In genomic region chr2:97676620-97677019, GRCh38 we compare ENCODE assay signal across 25 cellular contexts. TPM values are rescaled to one million over a fixed set of nuclear protein-coding genes. Genes with fewer than 3 reads are reported as not detected.
A peak's percentile ranks its signal among the peaks of the same experiment; 100 is the strongest.
DNase-seq lines count a peak whose midpoint lies in the region; ATAC-seq and TF ChIP-seq lines count a peak whose summit lies in the region.
"Had no signal": no experiment of that assay in that cellular context is flagged by ENCODE, and none has a peak within 500 bp of the region (broad histone marks: within the 10 kb centered on the region; RNA-seq: fewer than 3 reads in every experiment).

No MANE protein-coding gene starts in this region.

- H2BK5ac ChIP-seq in H9 (ENCODE audit: insufficient read length, low read length) = no peak overlapping the region

- H3K9ac ChIP-seq in H9 (ENCODE audit: extremely low read depth, insufficient read length, low read length) (no peak overlapping the region), parathyroid adenoma (no peak overlapping the region)

- POLR2A ChIA-PET in WTC11 (lab: Charles Lee) = interaction anchor here (0.6 kb wide), 1 partner anchor 10 kb away, joined by 6 read pairs; no protein-coding TSS in a partner anchor

- H3K79me2 ChIP-seq in H9 (ENCODE audit: insufficient read depth, low read length) (no peaks in the 10 kb centered on the region), parathyroid adenoma (no peaks in the 10 kb centered on the region)

- H4K5ac ChIP-seq in H9 (ENCODE audit: insufficient read length, low read depth, low read length) = no peak overlapping the region

- H3K4me1 Mint-ChIP-seq in H9 = peaks cover 6 to 10% of the 10 kb centered on the region in 2 experiments
- peaks cover 41% of the 10 kb centered on the region for H3K4me1 Mint-ChIP-seq in activated T-helper 2 cell treated with anti-CD3 and anti-CD28 coated beads, Interferon-gamma antibody, Interleukin-2, Interleukin-4, amounts not matched to agents 10 μg/mL and 5 μg/mL and 100 μg/mL, durations not matched to agents 14 hours and 24 hours and 36 hours (ENCODE audit: low read depth)
- peaks cover 21% of the 10 kb centered on the region for H3K4me1 Mint-ChIP-seq in WTC11

- H3K4ac ChIP-seq in H9 (ENCODE audit: low read depth, low read length) = no peak overlapping the region

- no peak overlapping the region for H3K14ac ChIP-seq in H9 (ENCODE audit: insufficient read depth, low read length)

- H3K27ac Mint-ChIP-seq in H9 = no peak overlapping the region
- peak overlapping the region; percentile 8 for H3K27ac Mint-ChIP-seq in activated T-helper 2 cell treated with anti-CD3 and anti-CD28 coated beads, Interferon-gamma antibody, Interleukin-2, Interleukin-4, amounts not matched to agents 10 μg/mL and 5 μg/mL and 100 μg/mL, durations not matched to agents 14 hours and 24 hours and 36 hours
- no peak overlapping the region for H3K27ac Mint-ChIP-seq in WTC11
- H3K27ac Mint-ChIP-seq: B cell; CD8-positive, alpha-beta T cell had no signal

- H3K9me3 ChIP-seq in H9 (ENCODE audit: control insufficient read depth, low read depth, low read length) (no peaks in the 10 kb centered on the region), parathyroid adenoma (ENCODE audit: control insufficient read depth, low read length) (no peaks in the 10 kb centered on the region)
- H3K9me3 ChIP-seq: Caco-2, MG63 had no signal

- H3K18ac ChIP-seq in H9 (ENCODE audit: insufficient read length, low read depth, low read length) = no peak overlapping the region

- peaks cover 0 to 31% (median 2%) of the 10 kb centered on the region in 3 experiments; a peak in 5 of 7 replicates for H3K36me3 Mint-ChIP-seq in H9 (ENCODE audit: insufficient read depth in 1 of 3, low read depth in 3 of 3)
- peaks cover 16% of the 10 kb centered on the region for H3K36me3 Mint-ChIP-seq in activated T-helper 2 cell treated with anti-CD3 and anti-CD28 coated beads, Interferon-gamma antibody, Interleukin-2, Interleukin-4, amounts not matched to agents 10 μg/mL and 5 μg/mL and 100 μg/mL, durations not matched to agents 14 hours and 24 hours and 36 hours (ENCODE audit: low read depth)
- H3K36me3 Mint-ChIP-seq in WTC11 = peaks cover 20% of the 10 kb centered on the region
- H3K36me3 Mint-ChIP-seq: CD8-positive, alpha-beta T cell had no signal

- H3K4me3 ChIP-seq in parathyroid adenoma (ENCODE audit: low read depth, low read length) = no peak overlapping the region
- H3K4me3 ChIP-seq: MG63 had no signal

- H4K91ac ChIP-seq in H9 (ENCODE audit: insufficient read length, low read depth, low read length) = no peak overlapping the region

- no peaks in the 10 kb centered on the region for H3K27me3 Mint-ChIP-seq in H9 (ENCODE audit: low read depth)
- H3K27me3 Mint-ChIP-seq in activated T-helper 2 cell treated with anti-CD3 and anti-CD28 coated beads, Interferon-gamma antibody, Interleukin-2, Interleukin-4, amounts not matched to agents 10 μg/mL and 5 μg/mL and 100 μg/mL, durations not matched to agents 14 hours and 24 hours and 36 hours (ENCODE audit: low read depth) = no peaks in the 10 kb centered on the region
- no peaks in the 10 kb centered on the region; the same call in 1 of the 2 replicates for H3K27me3 Mint-ChIP-seq in WTC11 (ENCODE audit: low read depth)
- H3K27me3 Mint-ChIP-seq: B cell had no signal

- H3K27me3 ChIP-seq in H9 (ENCODE audit: insufficient read depth, low read length) (no peaks in the 10 kb centered on the region; the same call in 1 of the 2 replicates), parathyroid adenoma (ENCODE audit: control insufficient read depth, insufficient read depth, low read length) (no peaks in the 10 kb centered on the region)
- H3K27me3 ChIP-seq: MG63 had no signal

- H3K27ac ChIP-seq in H9 (ENCODE audit: insufficient read length, low read depth, low read length) (no peak overlapping the region), parathyroid adenoma (no peak overlapping the region)
- H3K27ac ChIP-seq: 22Rv1, C4-2B had no signal

- no peaks in the 10 kb centered on the region for H3K4me1 ChIP-seq in H9 (ENCODE audit: insufficient read depth, low read length)
- H3K4me1 ChIP-seq in parathyroid adenoma = no peaks in the 10 kb centered on the region

- CTCF ChIA-PET in WTC11 (lab: Charles Lee) = interaction anchor here (0.9 to 1.7 kb wide), 2 partner anchors 21 to 72 kb away, joined by 4 read pairs; no protein-coding TSS in a partner anchor

- H3K4me3 Mint-ChIP-seq in H9 = no peak overlapping the region
- no peak overlapping the region for H3K4me3 Mint-ChIP-seq in activated T-helper 2 cell treated with anti-CD3 and anti-CD28 coated beads, Interferon-gamma antibody, Interleukin-2, Interleukin-4, amounts not matched to agents 10 μg/mL and 5 μg/mL and 100 μg/mL, durations not matched to agents 14 hours and 24 hours and 36 hours (ENCODE audit: low read depth)
- no peak overlapping the region for H3K4me3 Mint-ChIP-seq in WTC11
- H3K4me3 Mint-ChIP-seq: B cell; CD8-positive, alpha-beta T cell had no signal

- no CpG with 5 or more reads among the region's 1 CpG for WGBS in H9 (ENCODE audit: extremely low coverage, insufficient read length, low lambda C conversion rate)

- H2AFZ ChIP-seq in H9 (ENCODE audit: low read length) (no peak overlapping the region), parathyroid adenoma (peak overlapping the region; percentile 36)

- no peaks in the 10 kb centered on the region for H3K36me3 ChIP-seq in parathyroid adenoma (ENCODE audit: control insufficient read depth, insufficient read depth, low read length)
- H3K36me3 ChIP-seq: MG63 had no signal

- H2BK15ac ChIP-seq in H9 (ENCODE audit: low read depth, low read length) = no peak overlapping the region

- H2AK5ac ChIP-seq in H9 (ENCODE audit: insufficient read length, low read length) = no peak overlapping the region

- no peak overlapping the region for H3T11ph ChIP-seq in H9 (ENCODE audit: low read length)

- no peaks in the 10 kb centered on the region for H3K23me2 ChIP-seq in H9 (ENCODE audit: insufficient read length, low read depth, low read length, poor library complexity, severe bottlenecking)

- DNase-seq in activated CD4-positive, CD25-positive, alpha-beta regulatory T cell (lab: John Stamatoyannopoulos, UW) = no peak
- DNase-seq in H9 (no peak), WTC11 (ENCODE audit: low spot score) (no peak), NCI-H2196 treated with DMSO at 0.1 percent for 48 hours (lab: John Stamatoyannopoulos, UW; ENCODE audit: unreplicated experiment) (no peak)
- no peak for DNase-seq in activated T-helper 2 cell treated with anti-CD3 and anti-CD28 coated beads, Interferon-gamma antibody, Interleukin-2, Interleukin-4, amounts not matched to agents 10 μg/mL and 5 μg/mL and 100 μg/mL, durations not matched to agents 14 hours and 24 hours and 36 hours (ENCODE audit: low spot score)
- DNase-seq: Caco-2, DMS79, EL, GDM1, IMR-90, KG1, MG63, NCI-H1105 treated with DMSO at 0.1 percent for 48 hours, NCI-H2029, NCI-H510A treated with DMSO at 0.1 percent for 48 hours, NCI-H748 treated with DMSO at 0.1 percent for 48 hours had no signal

- ATAC-seq in activated CD4-positive, CD25-positive, alpha-beta regulatory T cell treated with anti-CD3 and anti-CD28 coated beads, Interleukin-2, amount 50 U/mL, for 24 hours = peak; percentile 76 to 83
- no peak for ATAC-seq in WTC11
- no peak for ATAC-seq in GM21723 (IDR thresholded peaks at IDR 0.05; ENCODE audit: unreplicated experiment)
- ATAC-seq: CD8-positive, alpha-beta T cell; HCT116 had no signal

- H3K56ac ChIP-seq in H9 (ENCODE audit: insufficient read length, low read depth, low read length) = no peak overlapping the region

- peak overlapping the region; percentile 84 for H2BK20ac ChIP-seq in H9 (ENCODE audit: low read depth, low read length, poor library complexity, severe bottlenecking)

- H3K79me1 ChIP-seq in H9 (ENCODE audit: insufficient read depth, low read depth, low read length, poor library complexity, severe bottlenecking) = no peaks in the 10 kb centered on the region

- no peak overlapping the region for H3K23ac ChIP-seq in H9 (ENCODE audit: insufficient read length, low read depth, low read length)

- no peak overlapping the region for H4K8ac ChIP-seq in H9 (replicated peaks; ENCODE audit: insufficient read length, low read depth, low read length)

- intact Hi-C loops in activated T-helper 2 cell treated with anti-CD3 and anti-CD28 coated beads, Interferon-gamma antibody, Interleukin-2, Interleukin-4, amounts not matched to agents 10 μg/mL and 5 μg/mL and 100 μg/mL, durations not matched to agents 14 hours and 24 hours and 36 hours (cut with micrococcal nuclease) = no loop called here

- no peak for TF ChIP-seq CTCF in H9 (conservative IDR thresholded peaks at IDR 0.05)
- no peak for TF ChIP-seq CTCF in parathyroid adenoma (IDR thresholded peaks at IDR 0.05)
- TF ChIP-seq CTCF in WTC11 (IDR thresholded peaks at IDR 0.05) = no peak

- H3K4me2 ChIP-seq in H9 (ENCODE audit: insufficient read depth, insufficient read length, low read length) (no peak overlapping the region), parathyroid adenoma (ENCODE audit: low read length) (peak overlapping the region; percentile 51)

- no peaks in the 10 kb centered on the region for H4K20me1 ChIP-seq in H9 (ENCODE audit: control insufficient read depth, insufficient read depth, insufficient read length)

- no peak overlapping the region for H2BK120ac ChIP-seq in H9 (ENCODE audit: low read depth, low read length, poor library complexity, severe bottlenecking)

- H2BK12ac ChIP-seq in H9 (ENCODE audit: insufficient read length, low read depth, low read length) = no peak overlapping the region

- peaks cover 21 to 31% of the 10 kb centered on the region in 2 experiments for H3K9me3 Mint-ChIP-seq in H9
- peaks cover 4% of the 10 kb centered on the region for H3K9me3 Mint-ChIP-seq in activated T-helper 2 cell treated with anti-CD3 and anti-CD28 coated beads, Interferon-gamma antibody, Interleukin-2, Interleukin-4, amounts not matched to agents 10 μg/mL and 5 μg/mL and 100 μg/mL, durations not matched to agents 14 hours and 24 hours and 36 hours
- peaks cover 21% of the 10 kb centered on the region for H3K9me3 Mint-ChIP-seq in WTC11
- H3K9me3 Mint-ChIP-seq: CD8-positive, alpha-beta T cell had no signal

RNA-seq across cellular contexts. Expression of gene C2orf92, which starts 7.1 kb away (rescaled TPM):
- 5.4 and 7.3 TPM in 2 replicates for total RNA-seq in H9 (2021)
- total RNA-seq in activated T-helper 2 cell treated with anti-CD3 and anti-CD28 coated beads, Interferon-gamma antibody, Interleukin-2, Interleukin-4, amounts not matched to agents 10 μg/mL and 5 μg/mL and 100 μg/mL, durations not matched to agents 14 hours and 24 hours and 36 hours = 17.2 and 21.8 TPM in 2 replicates
- 5.2 to 7.9 TPM (median 6.9 TPM) in 3 replicates for total RNA-seq in WTC11 (2021)

RNA-seq across cellular contexts. Expression of gene ACTR1B, which starts 12.8 kb away (rescaled TPM):
- 31.1 and 33.8 TPM in 2 replicates for total RNA-seq in H9 (2021)
- total RNA-seq in activated T-helper 2 cell treated with anti-CD3 and anti-CD28 coated beads, Interferon-gamma antibody, Interleukin-2, Interleukin-4, amounts not matched to agents 10 μg/mL and 5 μg/mL and 100 μg/mL, durations not matched to agents 14 hours and 24 hours and 36 hours = 142 and 147 TPM in 2 replicates
- total RNA-seq in WTC11 (2021) = 58.2 to 71.8 TPM (median 70.4 TPM) in 3 replicates

RNA-seq across cellular contexts. Expression of gene COX5B, which starts 30.8 kb away (rescaled TPM):
- 237 and 246 TPM in 2 replicates for total RNA-seq in H9 (2021)
- 217 and 237 TPM in 2 replicates for total RNA-seq in activated T-helper 2 cell treated with anti-CD3 and anti-CD28 coated beads, Interferon-gamma antibody, Interleukin-2, Interleukin-4, amounts not matched to agents 10 μg/mL and 5 μg/mL and 100 μg/mL, durations not matched to agents 14 hours and 24 hours and 36 hours
- total RNA-seq in WTC11 (2021) = 317 to 346 TPM (median 331 TPM) in 3 replicates

RNA-seq across cellular contexts. Expression of gene ZAP70, which starts 36.8 kb away (rescaled TPM):
- total RNA-seq in H9 (2021) (0.22 and 0.24 TPM in 2 replicates), WTC11 (2021) (0.61 to 0.73 TPM (median 0.64 TPM) in 3 replicates)
- total RNA-seq in activated T-helper 2 cell treated with anti-CD3 and anti-CD28 coated beads, Interferon-gamma antibody, Interleukin-2, Interleukin-4, amounts not matched to agents 10 μg/mL and 5 μg/mL and 100 μg/mL, durations not matched to agents 14 hours and 24 hours and 36 hours = 231 and 234 TPM in 2 replicates
- total RNA-seq: H1 had no signal

Comparison
In these comparisons a context has a peak if more than half of its experiments do, and no peak if none do; other contexts are left out.
1. ATAC-seq: peak in activated CD4-positive, CD25-positive, alpha-beta regulatory T cell treated with anti-CD3 and anti-CD28 coated beads, Interleukin-2, amount 50 U/mL, for 24 hours (2 of 2); none in WTC11 (single experiment) and GM21723 (single experiment).